Comparison of ENCODE assay signal across 9 cellular contexts in genomic region chr14:68547305-68548193, GRCh38.
DNase-seq lines count a peak whose midpoint lies in the region; ATAC-seq, FAIRE-seq and TF ChIP-seq lines count a peak whose summit lies in the region.
"Had no signal": no experiment of that assay in that cellular context is flagged by ENCODE, and none has a peak within 500 bp of the region (broad histone marks: within the 10 kb centered on the region; RNA-seq: fewer than 3 reads in every experiment).

No MANE protein-coding gene starts in this region.

- TF ChIP-seq CTCF in PC-3 (conservative IDR thresholded peaks at IDR 0.05; ENCODE audit: low read depth, low read length) (no peak), epithelial cell of proximal tubule (conservative IDR thresholded peaks at IDR 0.05; ENCODE audit: low read depth, low read length) (no peak), nephron progenitor cell (IDR thresholded peaks at IDR 0.05) (no peak)

- peaks cover 88% of the 10 kb centered on the region for H3K4me1 ChIP-seq in ACC112 (ENCODE audit: control insufficient read depth, insufficient read depth, low read length, unreplicated experiment)
- peaks cover 49% of the 10 kb centered on the region for H3K4me1 ChIP-seq in PC-3 (ENCODE audit: insufficient read depth, low read length)

- no peak overlapping the region for H2AFZ ChIP-seq in ACC112 (ENCODE audit: low read length, unreplicated experiment)
- H2AFZ ChIP-seq in PC-3 (ENCODE audit: low read length): 0 out of 2 replicates have a peak overlapping the region, but pooled peaks have one; percentile 1

- H3F3A ChIP-seq in PC-3 (ENCODE audit: low read length, unreplicated experiment): peaks cover 5% of the 10 kb centered on the region

- peak overlapping the region; percentile 98 for H3K27ac Mint-ChIP-seq in nephron progenitor cell

- H3K27me3 ChIP-seq in ACC112 (ENCODE audit: insufficient read depth, low read length) (no peaks in the 10 kb centered on the region), PC-3 (ENCODE audit: low read length) (no peaks in the 10 kb centered on the region)

- H3K4me2 ChIP-seq in PC-3 (ENCODE audit: low read length): peak overlapping the region; percentile 74

- H3K4me3 Mint-ChIP-seq in nephron progenitor cell: no peak overlapping the region
- H3K4me3 Mint-ChIP-seq: CD4-positive, CD25-positive, alpha-beta regulatory T cell had no signal

- H3K79me2 ChIP-seq in ACC112 (ENCODE audit: control insufficient read depth, insufficient read depth, low read length, unreplicated experiment) (no peaks in the 10 kb centered on the region), PC-3 (ENCODE audit: low read length) (no peaks in the 10 kb centered on the region)

- H3K9me2 ChIP-seq in PC-3 (replicated peaks; ENCODE audit: low read length): no peaks in the 10 kb centered on the region

- peaks cover 4% of the 10 kb centered on the region for H3K9me3 Mint-ChIP-seq in nephron progenitor cell

- H4K20me1 ChIP-seq in PC-3 (ENCODE audit: low read length): no peaks in the 10 kb centered on the region

- H3K36me3 Mint-ChIP-seq in nephron progenitor cell (ENCODE audit: low read depth): peaks cover 6% of the 10 kb centered on the region

- POLR2A ChIA-PET in PC-3 (lab: Charles Lee; ENCODE audit: unreplicated experiment): interaction anchor here (0.6 to 2.1 kb wide), 17 partner anchors 13 to 548 kb away, joined by 3 to 18 read pairs (median 4); partner anchors contain the start of gene ZFP36L1

- no peak for FAIRE-seq in GM12892 (lab: Jason Lieb, UNC)

- H3K27ac ChIP-seq in ACC112 (ENCODE audit: low read depth, low read length): peak overlapping the region; percentile 99
- H3K27ac ChIP-seq in PC-3 (ENCODE audit: low read length): peak overlapping the region; percentile 98

- peaks cover 97% of the 10 kb centered on the region for H3K4me1 Mint-ChIP-seq in nephron progenitor cell

- DNase-seq in PC-3 (peak; percentile 97), epithelial cell of proximal tubule (ENCODE audit: low read depth) (peak; percentile 78), nephron progenitor cell (no peak), cerebellum (ENCODE audit: low spot score) (no peak), GM12892 (ENCODE audit: insufficient read length) (no peak)
- DNase-seq: CD4-positive, CD25-positive, alpha-beta regulatory T cell had no signal

- peak; percentile 71 for ATAC-seq in PC-3
- ATAC-seq in HG02884 (IDR thresholded peaks at IDR 0.05; ENCODE audit: unreplicated experiment): no peak
- ATAC-seq in GM18520 (IDR thresholded peaks at IDR 0.05; ENCODE audit: unreplicated experiment): no peak

- CTCF ChIA-PET in PC-3 (lab: Charles Lee): interaction anchor here (0.6 to 1.4 kb wide), 7 partner anchors 12 to 241 kb away, joined by 3 to 4 read pairs (median 3); no protein-coding TSS in a partner anchor

- no peak for TF ChIP-seq POLR2A in GM12892 (IDR thresholded peaks at IDR 0.05; ENCODE audit: low read depth, low read length)

- intact Hi-C loops in PC-3 (cut with micrococcal nuclease): loop anchor here (1.0 to 5.0 kb wide), 14 partner anchors 12 to 605 kb away; no protein-coding TSS in a partner anchor

- peak overlapping the region; percentile 96 for H3K9ac ChIP-seq in PC-3 (ENCODE audit: low read length)

- peaks cover 8% of the 10 kb centered on the region for H3K27me3 Mint-ChIP-seq in nephron progenitor cell (ENCODE audit: low read depth, poor library complexity)
- H3K27me3 Mint-ChIP-seq: CD4-positive, CD25-positive, alpha-beta regulatory T cell had no signal

- TSS peak; percentile 93 for BruUV-seq in PC-3 (replicated peaks; lab: Mats Ljungman, UMichigan)

- H3K4me3 ChIP-seq in ACC112 (ENCODE audit: low read depth, low read length) (peak overlapping the region; percentile 46), PC-3 (ENCODE audit: low read length) (peak overlapping the region; percentile 31), epithelial cell of proximal tubule (ENCODE audit: low read depth, low read length) (no peak overlapping the region)

- H3K36me3 ChIP-seq in ACC112 (ENCODE audit: insufficient read depth, low read length) (no peaks in the 10 kb centered on the region), PC-3 (ENCODE audit: low read depth, low read length) (no peaks in the 10 kb centered on the region)

- no peaks in the 10 kb centered on the region for H3K9me3 ChIP-seq in PC-3 (ENCODE audit: low read length)

Comparison
In these comparisons a context has a peak if more than half of its experiments do, and no peak if none do; other contexts are left out.
1. DNase-seq: peak in PC-3 (single experiment) and epithelial cell of proximal tubule (single experiment); none in nephron progenitor cell (single experiment), cerebellum (single experiment) and GM12892 (single experiment).